Comparison of ENCODE assay signal across 7 cellular contexts in the genomic region with DNA sequence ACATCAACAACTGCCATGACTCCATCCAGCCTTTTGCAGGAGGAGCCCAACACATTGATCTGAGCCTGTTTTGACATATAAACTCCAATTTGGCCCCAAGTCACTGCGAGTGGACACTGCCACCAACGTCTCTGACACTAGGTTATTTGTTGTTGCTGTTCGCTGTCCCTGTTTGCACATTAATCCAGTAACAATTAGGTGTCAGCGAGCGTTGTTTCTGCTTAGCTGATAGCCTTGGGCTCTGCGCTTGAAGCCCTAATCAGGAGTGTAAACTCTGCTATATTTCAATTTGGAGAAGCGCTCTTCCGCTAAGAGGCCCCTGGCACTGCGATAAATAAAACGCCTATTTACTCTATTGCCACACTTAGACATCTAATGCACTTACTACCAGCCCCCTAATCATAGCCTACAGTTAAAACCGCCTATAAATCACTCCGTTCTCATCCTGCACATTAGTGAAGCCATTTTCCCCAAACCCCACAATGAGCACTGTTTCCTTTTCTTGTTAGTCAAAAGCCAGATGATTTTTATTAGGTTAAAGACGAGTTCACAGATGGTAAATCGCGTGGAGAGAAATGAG.
A peak's percentile ranks its signal among the peaks of the same experiment; 100 is the strongest.
DNase-seq lines count a peak whose midpoint lies in the region; ATAC-seq and TF ChIP-seq lines count a peak whose summit lies in the region.

No MANE protein-coding gene starts in this region.

- no peak overlapping the region for H2AFZ ChIP-seq in fibroblast of lung (ENCODE audit: low read length)

- peak overlapping the region; percentile 72 for H3K4me2 ChIP-seq in fibroblast of lung (ENCODE audit: extremely low read depth, insufficient read depth, low read length)
- peak overlapping the region; percentile 83 for H3K4me2 ChIP-seq in skeletal muscle satellite cell (ENCODE audit: low read length)

- H3K36me3 ChIP-seq in fibroblast of lung (ENCODE audit: control insufficient read depth, insufficient read depth, low read length), result no peaks in the 10 kb centered on the region
- H3K36me3 ChIP-seq in skeletal muscle satellite cell (ENCODE audit: insufficient read depth, low read length), result no peaks in the 10 kb centered on the region

- peak overlapping the region in 3 of 4 experiments; percentile 17 to 51 (median 50) for H3K4me3 ChIP-seq in fibroblast of lung (replicated peaks in 1 of 4; ENCODE audit: control extremely low read depth in 1 of 4, insufficient read depth in 1 of 4, low read depth in 3 of 4, low read length in 4 of 4)
- H3K4me3 ChIP-seq in skeletal muscle satellite cell (ENCODE audit: low read length), result peak overlapping the region; percentile 63

- no peaks in the 10 kb centered on the region for H4K20me1 ChIP-seq in fibroblast of lung (ENCODE audit: control insufficient read depth, extremely low read depth, insufficient read depth, low read length)

- peak; percentile 59 for DNase-seq in NCI-H2227 (lab: John Stamatoyannopoulos, UW; ENCODE audit: unreplicated experiment)
- no peak for DNase-seq in fibroblast of lung (ENCODE audit: low read depth in 2 of 2)
- no peak for DNase-seq in mucosa of gallbladder (ENCODE audit: low spot score)
- no peak for DNase-seq in activated effector memory CD4-positive, alpha-beta T cell treated with Interleukin-2 at 50 U/mL for 16 hours

- H3K9ac ChIP-seq in fibroblast of lung (ENCODE audit: insufficient read depth, low read length), result no peak overlapping the region
- no peak overlapping the region for H3K9ac ChIP-seq in skeletal muscle satellite cell (ENCODE audit: low read depth, low read length)

- H3K9me3 ChIP-seq in fibroblast of lung (ENCODE audit: control insufficient read depth, insufficient read depth, low read depth, low read length), result no peaks in the 10 kb centered on the region
- no peaks in the 10 kb centered on the region for H3K9me3 ChIP-seq in skeletal muscle satellite cell (replicated peaks; ENCODE audit: low read length)

- H3K27me3 ChIP-seq in fibroblast of lung (ENCODE audit: control insufficient read depth, insufficient read depth, low read length) (peaks cover 36% of the 10 kb centered on the region), skeletal muscle satellite cell (ENCODE audit: control insufficient read depth, insufficient read depth, low read length) (peaks cover 52% of the 10 kb centered on the region)

- TF ChIP-seq CTCF in fibroblast of lung (conservative IDR thresholded peaks at IDR 0.05 in 1 of 2, IDR thresholded peaks at IDR 0.05 in 1 of 2; ENCODE audit: low read depth in 1 of 2, low read length in 2 of 2), result no peak

- H3K27ac ChIP-seq in fibroblast of lung (ENCODE audit: insufficient read depth, low read length), result no peak overlapping the region

- ATAC-seq in GM19023 (IDR thresholded peaks at IDR 0.05; ENCODE audit: unreplicated experiment) (peak; percentile 21), HG03196 (IDR thresholded peaks at IDR 0.05; ENCODE audit: unreplicated experiment) (no peak)

- H3K4me1 ChIP-seq in fibroblast of lung (ENCODE audit: control insufficient read depth, extremely low read depth, insufficient read depth, low read length), result no peaks in the 10 kb centered on the region
- H3K4me1 ChIP-seq in skeletal muscle satellite cell (ENCODE audit: control insufficient read depth, insufficient read depth, low read length), result peaks cover 7% of the 10 kb centered on the region

- no peaks in the 10 kb centered on the region for H3K79me2 ChIP-seq in fibroblast of lung (ENCODE audit: control insufficient read depth, insufficient read depth, low read length)
